In genomic region chr5:160293901-160294561, GRCh38 we compare ENCODE assay signal across 12 cellular contexts. TPM values are rescaled to one million over a fixed set of nuclear protein-coding genes. Genes with fewer than 3 reads are reported as not detected.
A peak's percentile ranks its signal among the peaks of the same experiment; 100 is the strongest.
DNase-seq lines count a peak whose midpoint lies in the region; ATAC-seq and TF ChIP-seq lines count a peak whose summit lies in the region.
"Had no signal": no experiment of that assay in that cellular context is flagged by ENCODE, and none has a peak within 500 bp of the region (broad histone marks: within the 10 kb centered on the region; RNA-seq: fewer than 3 reads in every experiment).

No MANE protein-coding gene starts in this region.

- peak; percentile 20 for DNase-seq in Jurkat, Clone E6-1 (ENCODE audit: low read depth, low spot score)
- DNase-seq in astrocyte of the hippocampus (ENCODE audit: low read depth, low spot score): peak; percentile 35
- peak; percentile 47 for DNase-seq in iPS-NIHi7 (ENCODE audit: extremely low spot score)
- no peak for DNase-seq in stimulated activated naive CD8-positive, alpha-beta T cell treated with anti-CD3 and anti-CD28 coated beads, Interleukin-15, amount 100 ng/mL, for 72 hours
- DNase-seq in BE2C: no peak
- DNase-seq in RPMI8226: no peak
- no peak for DNase-seq in NCI-H526 treated with DMSO at 0.1 percent for 48 hours (lab: John Stamatoyannopoulos, UW)
- no peak for DNase-seq in NCI-H526 (lab: John Stamatoyannopoulos, UW)
- DNase-seq: adrenal gland, COR-L47, testis had no signal

- no peak overlapping the region for H3K27ac Mint-ChIP-seq in stimulated activated naive CD8-positive, alpha-beta T cell treated with anti-CD3 and anti-CD28 coated beads, Interleukin-15, amount 100 ng/mL, for 72 hours
- H3K27ac Mint-ChIP-seq: T-cell had no signal

- no peaks in the 10 kb centered on the region for H3K9me3 ChIP-seq in BE2C
- H3K9me3 ChIP-seq: adrenal gland, testis had no signal

- TF ChIP-seq CTCF in BE2C (IDR thresholded peaks at IDR 0.05; ENCODE audit: low read depth, low read length): no peak

- no peak overlapping the region for H3K4me3 ChIP-seq in Jurkat, Clone E6-1 (ENCODE audit: low read length)
- no peak overlapping the region for H3K4me3 ChIP-seq in BE2C (ENCODE audit: low read depth, low read length)
- H3K4me3 ChIP-seq: adrenal gland, testis had no signal

- no peaks in the 10 kb centered on the region for H3K9me3 Mint-ChIP-seq in stimulated activated naive CD8-positive, alpha-beta T cell treated with anti-CD3 and anti-CD28 coated beads, Interleukin-15, amount 100 ng/mL, for 72 hours
- H3K9me3 Mint-ChIP-seq: T-cell had no signal

- H3K27me3 Mint-ChIP-seq in stimulated activated naive CD8-positive, alpha-beta T cell treated with anti-CD3 and anti-CD28 coated beads, Interleukin-15, amount 100 ng/mL, for 72 hours: no peaks in the 10 kb centered on the region

- H3K4me3 Mint-ChIP-seq in stimulated activated naive CD8-positive, alpha-beta T cell treated with anti-CD3 and anti-CD28 coated beads, Interleukin-15, amount 100 ng/mL, for 72 hours: no peak overlapping the region
- H3K4me3 Mint-ChIP-seq: T-cell had no signal

- no peaks in the 10 kb centered on the region for H3K27me3 ChIP-seq in BE2C
- H3K27me3 ChIP-seq: adrenal gland, testis had no signal

- H3K4me1 Mint-ChIP-seq in stimulated activated naive CD8-positive, alpha-beta T cell treated with anti-CD3 and anti-CD28 coated beads, Interleukin-15, amount 100 ng/mL, for 72 hours: no peaks in the 10 kb centered on the region
- H3K4me1 Mint-ChIP-seq: T-cell had no signal

- peak; percentile 31 for ATAC-seq in stimulated activated naive CD8-positive, alpha-beta T cell treated with anti-CD3 and anti-CD28 coated beads, Interleukin-15, amount 100 ng/mL, for 72 hours
- ATAC-seq: T-cell had no signal

- H3K4me1 ChIP-seq in BE2C: peaks cover 5% of the 10 kb centered on the region
- H3K4me1 ChIP-seq: adrenal gland had no signal

- H3K36me3 ChIP-seq in BE2C: no peaks in the 10 kb centered on the region
- H3K36me3 ChIP-seq: adrenal gland had no signal

RNA-seq across cellular contexts. Expression of gene CCNJL, which starts 18.3 kb away (rescaled TPM):
- 10.4 TPM for polyA plus RNA-seq in Jurkat, Clone E6-1 (2012; ENCODE audit: insufficient read depth, insufficient read length)
- polyA plus RNA-seq in BE2C (2012; ENCODE audit: insufficient read depth, insufficient read length, low read depth): 25.6 TPM

Comparison
In these comparisons a context has a peak if more than half of its experiments do, and no peak if none do; other contexts are left out.
1. DNase-seq: peak in Jurkat, Clone E6-1 (single experiment), astrocyte of the hippocampus (single experiment) and iPS-NIHi7 (single experiment); none in stimulated activated naive CD8-positive, alpha-beta T cell treated with anti-CD3 and anti-CD28 coated beads, Interleukin-15, amount 100 ng/mL, for 72 hours (0 of 2), BE2C (single experiment), RPMI8226 (single experiment), NCI-H526 treated with DMSO at 0.1 percent for 48 hours (single experiment) and NCI-H526 (0 of 2).